8 cellular contexts compared by ENCODE assay signal in genomic region chr11:122414406-122415018, GRCh38.
"Had no signal": no experiment of that assay in that cellular context is flagged by ENCODE, and none has a peak within 500 bp of the region (broad histone marks: within the 10 kb centered on the region; RNA-seq: fewer than 3 reads in every experiment).

No MANE protein-coding gene starts in this region.

- H3K27ac Mint-ChIP-seq: GM23338, H9, IgD-negative memory B cell had no signal

- H3K27ac ChIP-seq: HL-60, KMS-11 had no signal

- H3K4me3 ChIP-seq: GM23338 had no signal

- H3K36me3 Mint-ChIP-seq: IgD-negative memory B cell had no signal

- H3K4me3 Mint-ChIP-seq: GM23338, H9, IgD-negative memory B cell had no signal

- H3K4me1 Mint-ChIP-seq: IgD-negative memory B cell had no signal

- DNase-seq: H9, HCEC 1CT, KBM-7 had no signal

- ATAC-seq: GM23338, HepG2 had no signal
